2 cellular contexts compared by ENCODE assay signal in the genomic region with DNA sequence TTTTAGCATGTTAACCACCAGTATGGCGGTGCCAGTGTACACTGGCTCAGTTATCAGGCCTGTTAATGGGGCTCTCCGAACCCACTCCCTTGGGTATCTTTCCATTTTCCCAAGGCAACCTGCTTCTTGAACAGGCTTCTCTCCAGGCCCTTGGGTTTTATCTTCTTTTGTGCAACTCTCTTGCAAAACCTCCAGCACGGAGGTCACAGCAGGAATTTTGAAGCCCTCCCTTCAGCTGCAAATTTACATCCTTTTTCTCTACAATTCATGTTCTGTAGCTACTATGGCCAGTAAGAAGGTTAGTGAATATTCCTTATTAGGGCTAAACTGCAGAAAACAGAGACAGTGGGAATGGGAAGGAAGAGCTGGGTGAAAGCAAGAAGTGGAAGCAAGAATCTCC.
A peak's percentile ranks its signal among the peaks of the same experiment; 100 is the strongest.
TF ChIP-seq lines count a peak whose summit lies in the region.

No MANE protein-coding gene starts in this region.

TF ChIP-seq in HepG2, 621 proteins besides CTCF, POLR2A, EP300 and RAD21:
- TF ChIP-seq ZNF770 (CRISPR knock-in tag; IDR thresholded peaks at IDR 0.05): no peak
- no peak for TF ChIP-seq ZNF503 (CRISPR knock-in tag; IDR thresholded peaks at IDR 0.05)
- TF ChIP-seq IKZF1 (IDR thresholded peaks at IDR 0.05): no peak
- no peak for TF ChIP-seq SIN3B (IDR thresholded peaks at IDR 0.05; ENCODE audit: low read length)
- no peak for TF ChIP-seq ZNF484 (CRISPR knock-in tag; IDR thresholded peaks at IDR 0.05; ENCODE audit: borderline replicate concordance, low read depth)
- TF ChIP-seq ZNF609 (CRISPR knock-in tag; IDR thresholded peaks at IDR 0.05; ENCODE audit: borderline replicate concordance): no peak
- TF ChIP-seq KLF13 (CRISPR knock-in tag; IDR thresholded peaks at IDR 0.05): no peak

TF ChIP-seq in H1, 55 proteins besides CTCF, POLR2A, EP300 and RAD21:
- TF ChIP-seq SIN3A (conservative IDR thresholded peaks at IDR 0.05 in 1 of 2, IDR thresholded peaks at IDR 0.05 in 1 of 2; ENCODE audit: low read depth in 1 of 2, low read length in 2 of 2) (no peak), JUN (IDR thresholded peaks at IDR 0.05; ENCODE audit: low read depth, low read length) (no peak), KDM5A (IDR thresholded peaks at IDR 0.05; ENCODE audit: low read length) (no peak), TAF7 (optimal IDR thresholded peaks at IDR 0.05; ENCODE audit: borderline replicate concordance, low read depth, low read length) (no peak), SP4 (IDR thresholded peaks at IDR 0.05; ENCODE audit: low read length) (no peak)
- TF ChIP-seq, protein P1, sequence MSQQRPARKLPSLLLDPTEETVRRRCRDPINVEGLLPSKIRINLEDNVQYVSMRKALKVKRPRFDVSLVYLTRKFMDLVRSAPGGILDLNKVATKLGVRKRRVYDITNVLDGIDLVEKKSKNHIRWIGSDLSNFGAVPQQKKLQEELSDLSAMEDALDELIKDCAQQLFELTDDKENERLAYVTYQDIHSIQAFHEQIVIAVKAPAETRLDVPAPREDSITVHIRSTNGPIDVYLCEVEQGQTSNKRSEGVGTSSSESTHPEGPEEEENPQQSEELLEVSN (IDR thresholded peaks at IDR 0.05): 0 out of 2 replicates have a peak, but pooled peaks have one; percentile 1
TF ChIP-seq in H1: peak in this region for 1.
